Comparison of ENCODE assay signal across 11 cellular contexts in genomic region chr17:7745748-7746470, GRCh38. TPM values are rescaled to one million over a fixed set of nuclear protein-coding genes. Genes with fewer than 3 reads are reported as not detected.
DNase-seq lines count a peak whose midpoint lies in the region; ATAC-seq and TF ChIP-seq lines count a peak whose summit lies in the region.
"Had no signal": no experiment of that assay in that cellular context is flagged by ENCODE, and none has a peak within 500 bp of the region (broad histone marks: within the 10 kb centered on the region; RNA-seq: fewer than 3 reads in every experiment).

No MANE protein-coding gene starts in this region.

- peak overlapping the region; percentile 55 for H3K9ac ChIP-seq in adipocyte (ENCODE audit: low read length)

- ATAC-seq in left lung (peak; percentile 60), HG02623 (IDR thresholded peaks at IDR 0.05; ENCODE audit: unreplicated experiment) (no peak)

- no peak for TF ChIP-seq CTCF in left lung (IDR thresholded peaks at IDR 0.05)

- H3K9me3 ChIP-seq in adipocyte (ENCODE audit: control insufficient read depth, low read length): peaks cover 5% of the 10 kb centered on the region
- H3K9me3 ChIP-seq in left lung: no peaks in the 10 kb centered on the region
- H3K9me3 ChIP-seq: suprapubic skin had no signal

- peak; percentile 76 for DNase-seq in AG20443 (ENCODE audit: low spot score)
- peak; percentile 6 to 16 for DNase-seq in Kasumi-1 (lab: John Stamatoyannopoulos, UW)
- peak; percentile 94 for DNase-seq in adipocyte (ENCODE audit: low read depth)
- peak in 1 of 2 donors; percentile 68 for DNase-seq in left lung
- no peak for DNase-seq in H7
- no peak for DNase-seq in NAMALWA (ENCODE audit: low spot score)
- no peak for DNase-seq in stimulated activated CD4-positive, alpha-beta T cell treated with anti-CD3 and anti-CD28 coated beads, Interleukin-15, amount 100 ng/mL, for 24 hours
- DNase-seq: NCI-H1417 had no signal

- peak overlapping the region in 1 of 2 donors; percentile 33 for H3K27ac ChIP-seq in left lung
- H3K27ac ChIP-seq: epithelial cell of prostate, suprapubic skin had no signal

- H3K36me3 ChIP-seq in adipocyte (ENCODE audit: control insufficient read depth, insufficient read depth, low read length, severe bottlenecking): no peaks in the 10 kb centered on the region
- H3K36me3 ChIP-seq in left lung: no peaks in the 10 kb centered on the region
- no peaks in the 10 kb centered on the region for H3K36me3 ChIP-seq in H7 (replicated peaks; ENCODE audit: control insufficient read depth, insufficient read depth, low read length)
- H3K36me3 ChIP-seq: suprapubic skin had no signal

- H3K4me3 ChIP-seq in adipocyte (ENCODE audit: low read length) (no peak overlapping the region), left lung (no peak overlapping the region), H7 (ENCODE audit: insufficient read depth, low read depth, low read length) (no peak overlapping the region)
- H3K4me3 ChIP-seq: suprapubic skin had no signal

- H3K27me3 ChIP-seq in adipocyte (replicated peaks; ENCODE audit: control insufficient read depth, insufficient read depth, low read length) (peaks cover under 1% of the 10 kb centered on the region), left lung (peaks cover 0 to 24% of the 10 kb centered on the region in 2 donors), H7 (ENCODE audit: control insufficient read depth, insufficient read depth, low read length) (no peaks in the 10 kb centered on the region; the same call in 1 of the 2 replicates)
- H3K27me3 ChIP-seq: suprapubic skin had no signal

- intact Hi-C loops in left lung (cut with DNase I): no loop called here

- H3K4me1 ChIP-seq in adipocyte (ENCODE audit: control insufficient read depth, insufficient read depth, low read length) (peaks cover 56% of the 10 kb centered on the region), left lung (peaks cover 8 to 14% of the 10 kb centered on the region in 2 donors)

RNA-seq across cellular contexts. Expression of gene DNAH2, which starts 28.4 kb away (rescaled TPM):
- 1 to 10 TPM in 1 of 2 donors, under 1 TPM in 1; 0.67 to 3.4 TPM for total RNA-seq in left lung
- 0.11 and 0.24 TPM in 2 replicates for total RNA-seq in H7 (2014; rRNA removed; shearing (Covaris generic))

RNA-seq across cellular contexts. Expression of gene EFNB3, which starts 40.9 kb away (rescaled TPM):
- 1 to 10 TPM; 1.2 to 3.1 TPM for total RNA-seq in left lung
- total RNA-seq in H7 (2014; rRNA removed; shearing (Covaris generic)): 6.0 and 6.4 TPM in 2 replicates

RNA-seq across cellular contexts. Expression of gene WRAP53, which starts 57.6 kb away (rescaled TPM):
- total RNA-seq in left lung: 10 to 100 TPM in 1 of 2 donors, 1 to 10 TPM in 1; 9.4 to 10.6 TPM
- 32.9 and 41.3 TPM in 2 replicates for total RNA-seq in H7 (2014; rRNA removed; shearing (Covaris generic))

RNA-seq across cellular contexts. Expression of gene TP53, which starts 58.6 kb away (rescaled TPM):
- total RNA-seq in left lung: 10 to 100 TPM; 50.9 to 54.3 TPM
- total RNA-seq in H7 (2014; rRNA removed; shearing (Covaris generic)): 97.5 and 99.4 TPM in 2 replicates

Comparison
In these comparisons a context has a peak if more than half of its experiments do, and no peak if none do; other contexts are left out.
1. DNase-seq: peak in AG20443 (single experiment), Kasumi-1 (2 of 2) and adipocyte (single experiment); none in H7 (single experiment), NAMALWA (single experiment) and stimulated activated CD4-positive, alpha-beta T cell treated with anti-CD3 and anti-CD28 coated beads, Interleukin-15, amount 100 ng/mL, for 24 hours (single experiment).